1 cellular context compared by ENCODE assay signal in the genomic region with DNA sequence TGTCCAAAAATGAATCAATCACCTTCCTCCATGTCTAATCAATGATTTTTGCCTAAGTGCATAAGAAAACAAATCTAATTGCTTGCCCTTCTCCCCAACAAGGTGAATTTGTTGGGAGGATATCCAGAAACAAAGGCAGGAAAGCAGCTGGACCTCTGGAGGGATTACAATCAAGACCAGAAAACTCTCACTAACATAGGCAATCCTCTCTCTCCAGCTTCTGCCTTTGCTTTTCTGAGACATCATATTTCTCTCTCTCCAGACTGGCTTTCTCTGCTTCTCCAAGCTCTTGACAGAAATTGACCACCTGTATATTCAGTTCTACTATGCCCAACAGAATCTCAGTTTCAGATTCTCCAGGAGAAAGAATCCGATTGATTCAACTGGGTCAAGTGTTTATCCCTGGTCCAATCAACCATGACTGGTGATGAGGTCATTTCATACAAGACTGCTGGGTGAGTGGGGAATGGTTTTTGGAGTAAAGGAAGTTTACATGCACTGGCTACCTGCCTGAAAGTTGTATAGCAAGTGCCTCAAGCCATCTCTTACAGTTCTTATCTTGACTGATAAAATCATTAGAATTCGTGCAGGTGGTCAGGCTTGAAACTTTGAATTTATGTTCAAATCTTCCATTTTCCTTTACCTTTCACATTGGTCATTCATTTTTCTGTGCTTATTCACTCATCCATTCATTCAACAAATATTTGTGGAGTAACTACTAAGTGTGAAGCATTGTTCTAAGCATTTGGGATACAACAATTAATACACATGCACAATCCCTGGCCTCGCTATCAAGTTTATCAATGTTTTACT.
TF ChIP-seq lines count a peak whose summit lies in the region.

No MANE protein-coding gene starts in this region.

TF ChIP-seq in GM23338, 12 proteins besides CTCF, POLR2A, EP300 and RAD21 (continued from another document):
- TF ChIP-seq, protein P1, sequence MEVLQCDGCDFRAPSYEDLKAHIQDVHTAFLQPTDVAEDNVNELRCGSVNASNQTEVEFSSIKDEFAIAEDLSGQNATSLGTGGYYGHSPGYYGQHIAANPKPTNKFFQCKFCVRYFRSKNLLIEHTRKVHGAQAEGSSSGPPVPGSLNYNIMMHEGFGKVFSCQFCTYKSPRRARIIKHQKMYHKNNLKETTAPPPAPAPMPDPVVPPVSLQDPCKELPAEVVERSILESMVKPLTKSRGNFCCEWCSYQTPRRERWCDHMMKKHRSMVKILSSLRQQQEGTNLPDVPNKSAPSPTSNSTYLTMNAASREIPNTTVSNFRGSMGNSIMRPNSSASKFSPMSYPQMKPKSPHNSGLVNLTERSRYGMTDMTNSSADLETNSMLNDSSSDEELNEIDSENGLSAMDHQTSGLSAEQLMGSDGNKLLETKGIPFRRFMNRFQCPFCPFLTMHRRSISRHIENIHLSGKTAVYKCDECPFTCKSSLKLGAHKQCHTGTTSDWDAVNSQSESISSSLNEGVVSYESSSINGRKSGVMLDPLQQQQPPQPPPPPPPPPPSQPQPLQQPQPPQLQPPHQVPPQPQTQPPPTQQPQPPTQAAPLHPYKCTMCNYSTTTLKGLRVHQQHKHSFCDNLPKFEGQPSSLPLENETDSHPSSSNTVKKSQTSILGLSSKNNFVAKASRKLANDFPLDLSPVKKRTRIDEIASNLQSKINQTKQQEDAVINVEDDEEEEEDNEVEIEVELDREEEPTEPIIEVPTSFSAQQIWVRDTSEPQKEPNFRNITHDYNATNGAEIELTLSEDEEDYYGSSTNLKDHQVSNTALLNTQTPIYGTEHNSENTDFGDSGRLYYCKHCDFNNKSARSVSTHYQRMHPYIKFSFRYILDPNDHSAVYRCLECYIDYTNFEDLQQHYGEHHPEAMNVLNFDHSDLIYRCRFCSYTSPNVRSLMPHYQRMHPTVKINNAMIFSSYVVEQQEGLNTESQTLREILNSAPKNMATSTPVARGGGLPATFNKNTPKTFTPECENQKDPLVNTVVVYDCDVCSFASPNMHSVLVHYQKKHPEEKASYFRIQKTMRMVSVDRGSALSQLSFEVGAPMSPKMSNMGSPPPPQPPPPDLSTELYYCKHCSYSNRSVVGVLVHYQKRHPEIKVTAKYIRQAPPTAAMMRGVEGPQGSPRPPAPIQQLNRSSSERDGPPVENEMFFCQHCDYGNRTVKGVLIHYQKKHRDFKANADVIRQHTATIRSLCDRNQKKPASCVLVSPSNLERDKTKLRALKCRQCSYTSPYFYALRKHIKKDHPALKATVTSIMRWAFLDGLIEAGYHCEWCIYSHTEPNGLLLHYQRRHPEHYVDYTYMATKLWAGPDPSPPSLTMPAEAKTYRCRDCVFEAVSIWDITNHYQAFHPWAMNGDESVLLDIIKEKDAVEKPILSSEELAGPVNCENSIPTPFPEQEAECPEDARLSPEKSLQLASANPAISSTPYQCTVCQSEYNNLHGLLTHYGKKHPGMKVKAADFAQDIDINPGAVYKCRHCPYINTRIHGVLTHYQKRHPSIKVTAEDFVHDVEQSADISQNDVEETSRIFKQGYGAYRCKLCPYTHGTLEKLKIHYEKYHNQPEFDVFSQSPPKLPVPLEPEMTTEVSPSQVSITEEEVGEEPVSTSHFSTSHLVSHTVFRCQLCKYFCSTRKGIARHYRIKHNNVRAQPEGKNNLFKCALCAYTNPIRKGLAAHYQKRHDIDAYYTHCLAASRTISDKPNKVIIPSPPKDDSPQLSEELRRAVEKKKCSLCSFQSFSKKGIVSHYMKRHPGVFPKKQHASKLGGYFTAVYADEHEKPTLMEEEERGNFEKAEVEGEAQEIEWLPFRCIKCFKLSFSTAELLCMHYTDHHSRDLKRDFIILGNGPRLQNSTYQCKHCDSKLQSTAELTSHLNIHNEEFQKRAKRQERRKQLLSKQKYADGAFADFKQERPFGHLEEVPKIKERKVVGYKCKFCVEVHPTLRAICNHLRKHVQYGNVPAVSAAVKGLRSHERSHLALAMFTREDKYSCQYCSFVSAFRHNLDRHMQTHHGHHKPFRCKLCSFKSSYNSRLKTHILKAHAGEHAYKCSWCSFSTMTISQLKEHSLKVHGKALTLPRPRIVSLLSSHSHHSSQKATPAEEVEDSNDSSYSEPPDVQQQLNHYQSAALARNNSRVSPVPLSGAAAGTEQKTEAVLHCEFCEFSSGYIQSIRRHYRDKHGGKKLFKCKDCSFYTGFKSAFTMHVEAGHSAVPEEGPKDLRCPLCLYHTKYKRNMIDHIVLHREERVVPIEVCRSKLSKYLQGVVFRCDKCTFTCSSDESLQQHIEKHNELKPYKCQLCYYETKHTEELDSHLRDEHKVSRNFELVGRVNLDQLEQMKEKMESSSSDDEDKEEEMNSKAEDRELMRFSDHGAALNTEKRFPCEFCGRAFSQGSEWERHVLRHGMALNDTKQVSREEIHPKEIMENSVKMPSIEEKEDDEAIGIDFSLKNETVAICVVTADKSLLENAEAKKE (CRISPR knock-in tag; IDR thresholded peaks at IDR 0.05): no peak
- TF ChIP-seq EZH2 (IDR thresholded peaks at IDR 0.05; ENCODE audit: low read depth, unreplicated experiment): no peak
- no peak for TF ChIP-seq EZH2phosphoT487 (IDR thresholded peaks at IDR 0.05; ENCODE audit: unreplicated experiment)
- no peak for TF ChIP-seq CREB1 (CRISPR knock-in tag; IDR thresholded peaks at IDR 0.05; ENCODE audit: low read depth)
- no peak for TF ChIP-seq NANOG (IDR thresholded peaks at IDR 0.05; ENCODE audit: borderline replicate concordance)
